ENCODE assay signal across 9 cellular contexts in the genomic region with DNA sequence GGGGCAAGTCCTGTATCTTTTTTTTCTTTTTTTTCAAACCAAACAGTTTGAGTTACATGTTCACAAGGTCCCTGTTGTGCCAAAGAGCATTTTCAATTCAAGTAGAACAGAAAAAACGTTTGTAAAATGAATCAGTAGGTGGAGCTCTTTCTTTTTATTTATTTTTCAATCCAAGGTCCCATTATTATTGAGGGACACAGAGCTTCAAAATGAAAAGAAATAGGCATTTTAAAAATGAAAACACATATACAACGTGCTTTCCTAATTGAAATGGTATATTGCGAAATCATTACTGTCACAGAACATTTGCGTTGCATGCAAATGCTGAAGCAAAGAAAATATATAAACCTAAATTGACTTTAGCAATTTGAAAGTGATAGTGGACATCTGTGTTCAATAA.
A peak's percentile ranks its signal among the peaks of the same experiment; 100 is the strongest.
DNase-seq lines count a peak whose midpoint lies in the region; ATAC-seq and TF ChIP-seq lines count a peak whose summit lies in the region.
"Had no signal": no experiment of that assay in that cellular context is flagged by ENCODE, and none has a peak within 500 bp of the region (broad histone marks: within the 10 kb centered on the region; RNA-seq: fewer than 3 reads in every experiment).

No MANE protein-coding gene starts in this region.

- no peak overlapping the region for H3K4me3 Mint-ChIP-seq in nephron

- DNase-seq in EH (ENCODE audit: low read depth), result peak; percentile 11
- DNase-seq in NCI-H2081 treated with DMSO at 0.1 percent for 48 hours (lab: John Stamatoyannopoulos, UW), result peak; percentile 46
- peak; percentile 37 for DNase-seq in mammary epithelial cell
- DNase-seq in stimulated activated CD4-positive, alpha-beta T cell treated with anti-CD3 and anti-CD28 coated beads, Interleukin-12 subunit alpha, Interleukin-12 subunit beta, amount 100 ng/mL, for 4 hours, result no peak
- DNase-seq in activated CD8-positive, alpha-beta memory T cell treated with anti-CD3 and anti-CD28 coated beads for 24 hours, result no peak
- no peak for DNase-seq in stimulated activated CD4-positive, alpha-beta T cell treated with anti-CD3 and anti-CD28 coated beads, Interleukin-2, amount 100 ng/mL, for 48 hours
- DNase-seq: lower lobe of right lung had no signal

- 27% methylated on average over 4 of the region's 4 CpGs for WGBS in mammary epithelial cell (ENCODE audit: low coverage, missing lambda C conversion rate)

- CTCF ChIA-PET in mammary epithelial cell (lab: Charles Lee; ENCODE audit: low non-redundant PET), result interaction anchor here (0.7 kb wide), 3 partner anchors 13 to 164 kb away, joined by 4 to 8 read pairs (median 4); no protein-coding TSS in a partner anchor

- H2AFZ ChIP-seq in mammary epithelial cell (ENCODE audit: low read depth, low read length), result peak overlapping the region; percentile 64

- in situ Hi-C loops in mammary epithelial cell (cut with MboI; ENCODE audit: low sequenced_read_pairs in 2 of 2), result no loop called here

- H3K4me1 ChIP-seq in mammary epithelial cell (ENCODE audit: insufficient read depth, low read length), result peaks cover 25% of the 10 kb centered on the region
- H3K4me1 ChIP-seq: lower lobe of right lung had no signal

- BruUV-seq in mammary epithelial cell (replicated peaks; lab: Mats Ljungman, UMichigan), result no TSS peak

- intact Hi-C loops in mammary epithelial cell (cut with micrococcal nuclease), result loop anchor here (1.0 to 10.0 kb wide), 8 partner anchors 72 to 716 kb away; no protein-coding TSS in a partner anchor

- peaks cover 5% of the 10 kb centered on the region for H3K9me3 ChIP-seq in mammary epithelial cell (replicated peaks; ENCODE audit: insufficient read depth, low read length)
- H3K9me3 ChIP-seq: lower lobe of right lung had no signal

- no peaks in the 10 kb centered on the region for H3K79me2 ChIP-seq in mammary epithelial cell (ENCODE audit: insufficient read depth, low read length)

- no peak for ATAC-seq in HG03175 (IDR thresholded peaks at IDR 0.05; ENCODE audit: unreplicated experiment)
- ATAC-seq: lower lobe of right lung had no signal

- H3K9me3 Mint-ChIP-seq in nephron, result no peaks in the 10 kb centered on the region

- H3K27me3 ChIP-seq in mammary epithelial cell (ENCODE audit: insufficient read depth, low read length), result no peaks in the 10 kb centered on the region

- no peaks in the 10 kb centered on the region for H3K27me3 Mint-ChIP-seq in nephron (ENCODE audit: low read depth)

- TF ChIP-seq CTCF in mammary epithelial cell (conservative IDR thresholded peaks at IDR 0.05 in 1 of 2, IDR thresholded peaks at IDR 0.05 in 1 of 2; ENCODE audit: extremely low read depth in 1 of 2, insufficient read depth in 1 of 2, low read depth in 1 of 2, low read length in 2 of 2) (peak; percentile 17 to 32), nephron (IDR thresholded peaks at IDR 0.05; ENCODE audit: unreplicated experiment in 3 of 3) (peak in 2 of 3 experiments; percentile 36 to 45)

- peak overlapping the region; percentile 18 for H3K4me2 ChIP-seq in mammary epithelial cell (ENCODE audit: insufficient read depth, low read depth, low read length)

- H4K20me1 ChIP-seq in mammary epithelial cell (ENCODE audit: insufficient read depth, low read length), result no peaks in the 10 kb centered on the region

- H3K4me1 Mint-ChIP-seq in nephron, result peaks cover 17% of the 10 kb centered on the region

- H3K4me3 ChIP-seq in mammary epithelial cell (replicated peaks in 1 of 3; ENCODE audit: insufficient read depth in 1 of 3, low read depth in 2 of 3, low read length in 3 of 3), result no peak overlapping the region
- H3K4me3 ChIP-seq: lower lobe of right lung had no signal

- H3K27ac ChIP-seq in mammary epithelial cell (ENCODE audit: insufficient read depth, low read depth, low read length), result peak overlapping the region; percentile 60
- H3K27ac ChIP-seq: lower lobe of right lung had no signal

- H3K9ac ChIP-seq in mammary epithelial cell (ENCODE audit: insufficient read depth, low read length), result no peak overlapping the region

- peak overlapping the region in 1 of 3 experiments; percentile 68 for H3K27ac Mint-ChIP-seq in nephron

- H3K36me3 ChIP-seq in mammary epithelial cell (ENCODE audit: insufficient read depth, low read length), result no peaks in the 10 kb centered on the region
- H3K36me3 ChIP-seq: lower lobe of right lung had no signal

- H3K36me3 Mint-ChIP-seq in nephron (ENCODE audit: low read depth), result no peaks in the 10 kb centered on the region

- dilution Hi-C loops in mammary epithelial cell (cut with HindIII; ENCODE audit: low sequenced_read_pairs), result no loop called here

Comparison
In these comparisons a context has a peak if more than half of its experiments do, and no peak if none do; other contexts are left out.
1. DNase-seq: peak in EH (single experiment), NCI-H2081 treated with DMSO at 0.1 percent for 48 hours (single experiment) and mammary epithelial cell (single experiment); none in stimulated activated CD4-positive, alpha-beta T cell treated with anti-CD3 and anti-CD28 coated beads, Interleukin-12 subunit alpha, Interleukin-12 subunit beta, amount 100 ng/mL, for 4 hours (single experiment), activated CD8-positive, alpha-beta memory T cell treated with anti-CD3 and anti-CD28 coated beads for 24 hours (single experiment) and stimulated activated CD4-positive, alpha-beta T cell treated with anti-CD3 and anti-CD28 coated beads, Interleukin-2, amount 100 ng/mL, for 48 hours (0 of 2).